Comparison of ENCODE assay signal across 25 cellular contexts in genomic region chr11:104661901-104662300, GRCh38.
"Had no signal": no experiment of that assay in that cellular context is flagged by ENCODE, and none has a peak within 500 bp of the region (broad histone marks: within the 10 kb centered on the region; RNA-seq: fewer than 3 reads in every experiment).

No MANE protein-coding gene starts in this region.

- H3K79me2 ChIP-seq: parathyroid adenoma had no signal

- H3K4me3 Mint-ChIP-seq: naive thymus-derived CD8-positive, alpha-beta T cell; nephron; neural progenitor cell; stimulated activated effector memory CD8-positive, alpha-beta T cell treated with anti-CD3 and anti-CD28 coated beads, Interleukin-12 subunit alpha, Interleukin-12 subunit beta, amount 100 ng/mL, for 72 hours; stimulated activated naive B cell treated with anti-CD40 and anti-IgM and Interleukin-4, amounts not matched to agents 10 μg/mL and 1 μg/mL and 100 μg/mL, for 72 hours; stimulated activated naive CD8-positive, alpha-beta T cell treated with anti-CD3 and anti-CD28 coated beads, Interleukin-15, Interleukin-2, amounts not matched to agents 100 ng/mL and 50 ng/mL, for 24 hours had no signal

- H2AFZ ChIP-seq: neural progenitor cell, parathyroid adenoma had no signal

- H3K27ac ChIP-seq: neural progenitor cell, ovary, parathyroid adenoma, psoas muscle, right lobe of liver, sigmoid colon, stomach, thoracic aorta, thyroid gland, tibial nerve, upper lobe of left lung, vagina had no signal

- H3K4me1 Mint-ChIP-seq: nephron; neural progenitor cell; stimulated activated naive B cell treated with anti-CD40 and anti-IgM and Interleukin-4, amounts not matched to agents 10 μg/mL and 1 μg/mL and 100 μg/mL, for 72 hours had no signal

- H3K27ac Mint-ChIP-seq: naive thymus-derived CD8-positive, alpha-beta T cell; nephron; neural progenitor cell; progenitor cell of endocrine pancreas; stimulated activated effector memory CD8-positive, alpha-beta T cell treated with anti-CD3 and anti-CD28 coated beads, Interleukin-12 subunit alpha, Interleukin-12 subunit beta, amount 100 ng/mL, for 72 hours; stimulated activated naive B cell treated with anti-CD40 and anti-IgM and Interleukin-4, amounts not matched to agents 10 μg/mL and 1 μg/mL and 100 μg/mL, for 72 hours; stimulated activated naive CD8-positive, alpha-beta T cell treated with anti-CD3 and anti-CD28 coated beads, Interleukin-15, Interleukin-2, amounts not matched to agents 100 ng/mL and 50 ng/mL, for 24 hours had no signal

- H3K27me3 ChIP-seq: neural progenitor cell, ovary, right lobe of liver, sigmoid colon, stomach, thyroid gland, tibial nerve, upper lobe of left lung, vagina had no signal

- H3K9ac ChIP-seq: neural progenitor cell, parathyroid adenoma had no signal

- H3K9me3 Mint-ChIP-seq: nephron; neural progenitor cell; stimulated activated effector memory CD8-positive, alpha-beta T cell treated with anti-CD3 and anti-CD28 coated beads, Interleukin-12 subunit alpha, Interleukin-12 subunit beta, amount 100 ng/mL, for 72 hours; stimulated activated naive B cell treated with anti-CD40 and anti-IgM and Interleukin-4, amounts not matched to agents 10 μg/mL and 1 μg/mL and 100 μg/mL, for 72 hours; stimulated activated naive CD8-positive, alpha-beta T cell treated with anti-CD3 and anti-CD28 coated beads, Interleukin-15, Interleukin-2, amounts not matched to agents 100 ng/mL and 50 ng/mL, for 24 hours had no signal

- H3K4me3 ChIP-seq: neural progenitor cell, ovary, psoas muscle, right lobe of liver, sigmoid colon, stomach, thoracic aorta, thyroid gland, tibial nerve, upper lobe of left lung, vagina had no signal

- DNase-seq: naive thymus-derived CD8-positive, alpha-beta T cell; occipital lobe; ovary; posterior cingulate gyrus; psoas muscle; right cardiac atrium; right lobe of liver; sigmoid colon; stimulated activated CD4-positive, alpha-beta T cell treated with anti-CD3 and anti-CD28 coated beads, Interleukin-15, amount 100 ng/mL, for 24 hours; stimulated activated CD4-positive, alpha-beta T cell treated with anti-CD3 and anti-CD28 coated beads, Interleukin-4, amount 100 ng/mL, for 24 hours; stimulated activated naive B cell treated with anti-CD40 and anti-IgM and Interleukin-4, amounts not matched to agents 10 μg/mL and 1 μg/mL and 100 μg/mL, for 72 hours; stimulated activated naive CD4-positive, alpha-beta T cell treated with Interleukin-2 at 50 U/mL for 16 hours; stomach; thyroid gland; trophoblast cell; upper lobe of left lung had no signal

- H3K4me2 ChIP-seq: neural progenitor cell had no signal

- ATAC-seq: naive thymus-derived CD8-positive, alpha-beta T cell; psoas muscle; right cardiac atrium; right lobe of liver; stimulated activated effector memory CD8-positive, alpha-beta T cell treated with anti-CD3 and anti-CD28 coated beads, Interleukin-12 subunit alpha, Interleukin-12 subunit beta, amount 100 ng/mL, for 72 hours; stimulated activated naive B cell treated with anti-CD40 and anti-IgM and Interleukin-4, amounts not matched to agents 10 μg/mL and 1 μg/mL and 100 μg/mL, for 72 hours had no signal

- H3K4me1 ChIP-seq: neural progenitor cell, parathyroid adenoma, psoas muscle, right lobe of liver, sigmoid colon, stomach, thyroid gland, vagina had no signal

- H3K36me3 Mint-ChIP-seq: neural progenitor cell; stimulated activated effector memory CD8-positive, alpha-beta T cell treated with anti-CD3 and anti-CD28 coated beads, Interleukin-12 subunit alpha, Interleukin-12 subunit beta, amount 100 ng/mL, for 72 hours; stimulated activated naive B cell treated with anti-CD40 and anti-IgM and Interleukin-4, amounts not matched to agents 10 μg/mL and 1 μg/mL and 100 μg/mL, for 72 hours had no signal

- H3K27me3 Mint-ChIP-seq: naive thymus-derived CD8-positive, alpha-beta T cell; progenitor cell of endocrine pancreas; stimulated activated naive CD8-positive, alpha-beta T cell treated with anti-CD3 and anti-CD28 coated beads, Interleukin-15, Interleukin-2, amounts not matched to agents 100 ng/mL and 50 ng/mL, for 24 hours had no signal
